Comparison of ENCODE assay signal across 9 cellular contexts in genomic region chr16:9033125-9033830, GRCh38. TPM values are rescaled to one million over a fixed set of nuclear protein-coding genes. Genes with fewer than 3 reads are reported as not detected.
A peak's percentile ranks its signal among the peaks of the same experiment; 100 is the strongest.
DNase-seq lines count a peak whose midpoint lies in the region; ATAC-seq, FAIRE-seq and TF ChIP-seq lines count a peak whose summit lies in the region.
"Had no signal": no experiment of that assay in that cellular context is flagged by ENCODE, and none has a peak within 500 bp of the region (broad histone marks: within the 10 kb centered on the region; RNA-seq: fewer than 3 reads in every experiment).

No MANE protein-coding gene starts in this region.

- TF ChIP-seq CTCF in astrocyte (IDR thresholded peaks at IDR 0.05; ENCODE audit: insufficient read depth, low read depth, low read length) (peak; percentile 46), vagina (IDR thresholded peaks at IDR 0.05) (peak in 1 of 3 experiments; percentile 16)

- H3K4me1 ChIP-seq in astrocyte (ENCODE audit: insufficient read depth, low read length) (no peaks in the 10 kb centered on the region), vagina (no peaks in the 10 kb centered on the region)

- H3K4me3 ChIP-seq in astrocyte (ENCODE audit: insufficient read depth, low read depth, low read length) (no peak overlapping the region), vagina (no peak overlapping the region)
- H3K4me3 ChIP-seq: ovary had no signal

- no peaks in the 10 kb centered on the region for H3K4me1 Mint-ChIP-seq in astrocyte (ENCODE audit: low read depth, unreplicated experiment)

- no peaks in the 10 kb centered on the region for H3K9me3 Mint-ChIP-seq in astrocyte (ENCODE audit: unreplicated experiment)

- H2AFZ ChIP-seq in astrocyte (ENCODE audit: low read depth, low read length) = no peak overlapping the region

- H3K27me3 ChIP-seq in astrocyte (ENCODE audit: insufficient read depth, low read length) (no peaks in the 10 kb centered on the region), vagina (no peaks in the 10 kb centered on the region)
- H3K27me3 ChIP-seq: ovary had no signal

- no peak overlapping the region for H3K27ac Mint-ChIP-seq in astrocyte (ENCODE audit: unreplicated experiment)

- H3K36me3 Mint-ChIP-seq in astrocyte (ENCODE audit: low read depth, unreplicated experiment) = no peaks in the 10 kb centered on the region

- no peaks in the 10 kb centered on the region for H3K79me2 ChIP-seq in astrocyte (ENCODE audit: insufficient read depth, low read length)

- H3K36me3 ChIP-seq in astrocyte (ENCODE audit: insufficient read depth, low read length) (no peaks in the 10 kb centered on the region), vagina (no peaks in the 10 kb centered on the region)
- H3K36me3 ChIP-seq: ovary had no signal

- no peaks in the 10 kb centered on the region for H3K9me3 ChIP-seq in astrocyte (ENCODE audit: insufficient read depth, low read depth, low read length)
- H3K9me3 ChIP-seq in vagina = no peaks in the 10 kb centered on the region
- H3K9me3 ChIP-seq: ovary had no signal

- H3K27me3 Mint-ChIP-seq in astrocyte (ENCODE audit: low read depth, unreplicated experiment) = no peaks in the 10 kb centered on the region

- DNase-seq in NCI-H1092 treated with DMSO at 0.1 percent for 48 hours (lab: John Stamatoyannopoulos, UW) (peak; percentile 8), NCI-H1092 (lab: John Stamatoyannopoulos, UW) (no peak), Kasumi-1 (lab: John Stamatoyannopoulos, UW) (peak; percentile 0 to 16), astrocyte (ENCODE audit: low read depth) (peak; percentile 44), left colon (peak; percentile 33 to 75), vagina (ENCODE audit: extremely low spot score in 2 of 2) (no peak)

- intact Hi-C loops in left colon (cut with DNase I, micrococcal nuclease) = no loop called here
- intact Hi-C loops in vagina (cut with DNase I) = no loop called here

- H4K20me1 ChIP-seq in astrocyte (ENCODE audit: insufficient read depth, low read length) = no peaks in the 10 kb centered on the region

- FAIRE-seq in astrocyte (lab: Jason Lieb, UNC) = no peak

- no peak overlapping the region for H3K9ac ChIP-seq in astrocyte (ENCODE audit: low read length)

- H3K27ac ChIP-seq in astrocyte (ENCODE audit: low read depth, low read length) (no peak overlapping the region), vagina (no peak overlapping the region)
- H3K27ac ChIP-seq: ovary had no signal

- H3K4me3 Mint-ChIP-seq in astrocyte (ENCODE audit: unreplicated experiment) = no peak overlapping the region

- no peak for TF ChIP-seq POLR2A in vagina (IDR thresholded peaks at IDR 0.05)

- ATAC-seq in left colon (peak; percentile 65), HG02973 (IDR thresholded peaks at IDR 0.05; ENCODE audit: unreplicated experiment) (no peak), GM19455 (IDR thresholded peaks at IDR 0.05; ENCODE audit: unreplicated experiment) (no peak)

- H3K4me2 ChIP-seq in astrocyte (ENCODE audit: low read length) = peak overlapping the region; percentile 38

RNA-seq across cellular contexts. Expression of gene HAPSTR1, which starts 58.2 kb away (rescaled TPM):
- total RNA-seq in astrocyte = 97.7 and 99.5 TPM in 2 replicates
- 10 to 100 TPM; 46.4 to 58.9 TPM for total RNA-seq in left colon
- 33.6 TPM for total RNA-seq in vagina

Comparison
In these comparisons a context has a peak if more than half of its experiments do, and no peak if none do; other contexts are left out.
1. DNase-seq: peak in NCI-H1092 treated with DMSO at 0.1 percent for 48 hours (single experiment), Kasumi-1 (2 of 2), astrocyte (single experiment) and left colon (2 of 2); none in NCI-H1092 (single experiment) and vagina (0 of 2).